Comparison of ENCODE assay signal across 8 cellular contexts in genomic region chr1:68497358-68497698, GRCh38. TPM values are rescaled to one million over a fixed set of nuclear protein-coding genes. Genes with fewer than 3 reads are reported as not detected.
DNase-seq lines count a peak whose midpoint lies in the region; ATAC-seq and TF ChIP-seq lines count a peak whose summit lies in the region.

No MANE protein-coding gene starts in this region.

- H3K27me3 ChIP-seq in right cardiac atrium (ENCODE audit: control insufficient read depth, insufficient read depth), result no peaks in the 10 kb centered on the region

- H3K9ac ChIP-seq in ES-I3 (ENCODE audit: low read depth, low read length) (peak overlapping the region; percentile 98), SK-N-MC (ENCODE audit: insufficient read length) (peak overlapping the region; percentile 97)

- 10% methylated on average over 3 of the region's 3 CpGs for WGBS in right cardiac atrium

- peak in 1 of 2 donors; percentile 24 for ATAC-seq in right cardiac atrium
- peak; percentile 30 for ATAC-seq in stimulated activated naive CD8-positive, alpha-beta T cell treated with anti-CD3 and anti-CD28 coated beads, Interleukin-15, amount 100 ng/mL, for 72 hours

- peaks cover 7 to 8% of the 10 kb centered on the region in 2 donors for H3K9me3 Mint-ChIP-seq in stimulated activated naive CD8-positive, alpha-beta T cell treated with anti-CD3 and anti-CD28 coated beads, Interleukin-15, amount 100 ng/mL, for 72 hours

- H3K9me3 ChIP-seq in ES-I3 (ENCODE audit: control insufficient read depth, insufficient read depth, low read length) (no peaks in the 10 kb centered on the region; the same call in 1 of the 2 replicates), HEK293 (ENCODE audit: control insufficient read depth, insufficient read depth, low read depth, low read length) (no peaks in the 10 kb centered on the region), SK-N-MC (ENCODE audit: low read depth, low read length) (no peaks in the 10 kb centered on the region), right cardiac atrium (ENCODE audit: control insufficient read depth, low read length) (no peaks in the 10 kb centered on the region)

- H3K36me3 ChIP-seq in ES-I3 (ENCODE audit: insufficient read depth, low read length) (no peaks in the 10 kb centered on the region), HEK293 (ENCODE audit: control insufficient read depth in 2 of 2, insufficient read depth in 1 of 2, low read length in 2 of 2) (peaks cover 9 to 15% of the 10 kb centered on the region in 2 experiments), SK-N-MC (ENCODE audit: insufficient read depth, low read length) (peaks cover 25% of the 10 kb centered on the region)

- no peak for TF ChIP-seq CTCF in HEK293 (tag by site-specific recombination; IDR thresholded peaks at IDR 0.05)

- H3K27me3 Mint-ChIP-seq in stimulated activated naive CD8-positive, alpha-beta T cell treated with anti-CD3 and anti-CD28 coated beads, Interleukin-15, amount 100 ng/mL, for 72 hours, result peaks cover 49% of the 10 kb centered on the region

- DNase-seq in SK-N-MC (ENCODE audit: low read depth, low spot score), result no peak
- no peak for DNase-seq in right cardiac atrium
- DNase-seq in stimulated activated naive CD8-positive, alpha-beta T cell treated with anti-CD3 and anti-CD28 coated beads, Interleukin-15, amount 100 ng/mL, for 72 hours, result no peak
- DNase-seq in SIG-M5 treated with dmso at 0.1 percent for 504 hours (lab: John Stamatoyannopoulos, UW; ENCODE audit: unreplicated experiment), result no peak
- DNase-seq in UCSD-AML1 (lab: John Stamatoyannopoulos, UW; ENCODE audit: unreplicated experiment), result no peak
- DNase-seq in substantia nigra (lab: John Stamatoyannopoulos, UW), result no peak

- peaks cover 5% of the 10 kb centered on the region; the same call in 1 of the 2 replicates for H3K4me1 ChIP-seq in ES-I3 (ENCODE audit: insufficient read depth, low read length)
- no peaks in the 10 kb centered on the region for H3K4me1 ChIP-seq in HEK293 (ENCODE audit: control insufficient read depth, insufficient read depth, low read length)
- no peaks in the 10 kb centered on the region for H3K4me1 ChIP-seq in right cardiac atrium (ENCODE audit: control insufficient read depth, insufficient read depth, low read length)

- H3K27ac ChIP-seq in HEK293 (ENCODE audit: extremely low read depth, low read depth, low read length), result no peak overlapping the region
- H3K27ac ChIP-seq in SK-N-MC, result peak overlapping the region; percentile 60; the same call in 1 of the 2 replicates
- no peak overlapping the region for H3K27ac ChIP-seq in right cardiac atrium (ENCODE audit: low read length)
- no peak overlapping the region for H3K27ac ChIP-seq in substantia nigra (ENCODE audit: low read depth, low read length, poor library complexity, severe bottlenecking)

- peak overlapping the region; percentile 85 to 90 for H3K4me3 Mint-ChIP-seq in stimulated activated naive CD8-positive, alpha-beta T cell treated with anti-CD3 and anti-CD28 coated beads, Interleukin-15, amount 100 ng/mL, for 72 hours

- POLR2A ChIA-PET in HEK293 (lab: Yijun Ruan, JAX), result interaction anchor here (0.7 to 1.5 kb wide), 6 partner anchors 9 to 1573 kb away, joined by 3 to 4 read pairs (median 3); partner anchors contain the start of genes DNAI4 and MIER1

- intact Hi-C loops in right cardiac atrium (cut with DNase I), result no loop called here

- peak overlapping the region in 1 of 2 donors; percentile 96 for H3K27ac Mint-ChIP-seq in stimulated activated naive CD8-positive, alpha-beta T cell treated with anti-CD3 and anti-CD28 coated beads, Interleukin-15, amount 100 ng/mL, for 72 hours

- H3K4me3 ChIP-seq in HEK293 (ENCODE audit: low read depth, low read length), result peak overlapping the region; percentile 36
- H3K4me3 ChIP-seq in SK-N-MC, result peak overlapping the region; percentile 94
- peak overlapping the region; percentile 38 for H3K4me3 ChIP-seq in right cardiac atrium (ENCODE audit: low read length)

- peaks cover 25% of the 10 kb centered on the region for H3K4me1 Mint-ChIP-seq in stimulated activated naive CD8-positive, alpha-beta T cell treated with anti-CD3 and anti-CD28 coated beads, Interleukin-15, amount 100 ng/mL, for 72 hours

- CTCF ChIA-PET in HEK293 (lab: Yijun Ruan, JAX), result interaction anchor here (0.5 to 1.0 kb wide), 2 partner anchors 17 to 374 kb away, joined by 3 to 5 read pairs; no protein-coding TSS in a partner anchor

TF ChIP-seq in HEK293, 187 proteins besides CTCF, POLR2A, EP300 and RAD21:
- TF ChIP-seq SCRT2 (tag by site-specific recombination; IDR thresholded peaks at IDR 0.05) (0 out of 2 replicates have a peak, but pooled peaks have one; percentile 28), ZNF2 (tag by site-specific recombination; IDR thresholded peaks at IDR 0.05) (no peak)
- TF ChIP-seq, protein P1, sequence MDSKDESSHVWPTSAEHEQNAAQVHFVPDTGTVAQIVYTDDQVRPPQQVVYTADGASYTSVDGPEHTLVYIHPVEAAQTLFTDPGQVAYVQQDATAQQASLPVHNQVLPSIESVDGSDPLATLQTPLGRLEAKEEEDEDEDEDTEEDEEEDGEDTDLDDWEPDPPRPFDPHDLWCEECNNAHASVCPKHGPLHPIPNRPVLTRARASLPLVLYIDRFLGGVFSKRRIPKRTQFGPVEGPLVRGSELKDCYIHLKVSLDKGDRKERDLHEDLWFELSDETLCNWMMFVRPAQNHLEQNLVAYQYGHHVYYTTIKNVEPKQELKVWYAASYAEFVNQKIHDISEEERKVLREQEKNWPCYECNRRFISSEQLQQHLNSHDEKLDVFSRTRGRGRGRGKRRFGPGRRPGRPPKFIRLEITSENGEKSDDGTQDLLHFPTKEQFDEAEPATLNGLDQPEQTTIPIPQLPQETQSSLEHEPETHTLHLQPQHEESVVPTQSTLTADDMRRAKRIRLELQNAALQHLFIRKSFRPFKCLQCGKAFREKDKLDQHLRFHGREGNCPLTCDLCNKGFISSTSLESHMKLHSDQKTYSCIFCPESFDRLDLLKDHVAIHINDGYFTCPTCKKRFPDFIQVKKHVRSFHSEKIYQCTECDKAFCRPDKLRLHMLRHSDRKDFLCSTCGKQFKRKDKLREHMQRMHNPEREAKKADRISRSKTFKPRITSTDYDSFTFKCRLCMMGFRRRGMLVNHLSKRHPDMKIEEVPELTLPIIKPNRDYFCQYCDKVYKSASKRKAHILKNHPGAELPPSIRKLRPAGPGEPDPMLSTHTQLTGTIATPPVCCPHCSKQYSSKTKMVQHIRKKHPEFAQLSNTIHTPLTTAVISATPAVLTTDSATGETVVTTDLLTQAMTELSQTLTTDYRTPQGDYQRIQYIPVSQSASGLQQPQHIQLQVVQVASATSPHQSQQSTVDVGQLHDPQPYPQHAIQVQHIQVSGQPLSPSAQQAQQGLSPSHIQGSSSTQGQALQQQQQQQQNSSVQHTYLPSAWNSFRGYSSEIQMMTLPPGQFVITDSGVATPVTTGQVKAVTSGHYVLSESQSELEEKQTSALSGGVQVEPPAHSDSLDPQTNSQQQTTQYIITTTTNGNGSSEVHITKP (tag by site-specific recombination; IDR thresholded peaks at IDR 0.05), result peak; percentile 56

RNA-seq across cellular contexts. Expression of gene DEPDC1, which starts 0.4 kb away (rescaled TPM):
- total RNA-seq in right cardiac atrium, result under 1 TPM; 0.08 to 0.89 (median 0.44) TPM
- 0.05 TPM for polyA plus RNA-seq in right cardiac atrium

RNA-seq across cellular contexts. Expression of gene RPE65, which starts 47.6 kb away (rescaled TPM):
- total RNA-seq in right cardiac atrium, result not detected
- 0.07 TPM for polyA plus RNA-seq in right cardiac atrium

Comparison
In these comparisons a context has a peak if more than half of its experiments do, and no peak if none do; other contexts are left out.
1. H3K4me3 ChIP-seq: peak in every context shown above with its lines; median percentile 94 in SK-N-MC; 38 in right cardiac atrium; 36 in HEK293.